ENCODE assay signal across 8 cellular contexts in the genomic region with DNA sequence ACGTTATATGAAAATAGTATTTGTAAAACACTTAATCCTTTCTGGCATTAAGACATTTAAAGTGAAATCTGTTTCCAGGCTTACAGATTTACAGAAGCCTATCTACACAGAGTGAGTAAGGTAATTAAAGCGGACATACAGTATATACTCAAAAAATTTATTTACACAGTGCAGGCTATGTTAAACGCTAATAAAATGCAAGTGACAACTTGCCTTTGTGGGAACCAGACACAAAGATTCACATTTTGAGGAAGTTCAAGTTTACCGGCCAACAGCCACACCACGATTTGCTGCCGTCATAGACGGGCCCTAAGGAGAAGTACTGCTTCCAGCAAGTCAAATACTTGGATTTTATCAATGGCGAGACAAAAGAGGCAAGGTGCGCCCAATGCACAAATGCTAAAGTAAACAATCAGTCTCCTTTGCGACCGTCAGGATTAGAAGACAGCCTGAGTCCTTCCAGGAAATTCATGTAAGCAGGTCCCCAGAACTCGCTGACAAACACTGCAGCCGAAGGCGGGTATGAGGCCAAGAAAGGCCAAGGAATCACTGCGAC. TPM values are rescaled to one million over a fixed set of nuclear protein-coding genes. Genes with fewer than 3 reads are reported as not detected.
DNase-seq lines count a peak whose midpoint lies in the region; ATAC-seq and TF ChIP-seq lines count a peak whose summit lies in the region.

No MANE protein-coding gene starts in this region.

- DNase-seq in GM12864 (ENCODE audit: low read depth) (peak; percentile 36), RWPE2 (ENCODE audit: low spot score) (no peak), Right ventricle myocardium superior (peak; percentile 58), putamen (ENCODE audit: low spot score) (peak; percentile 34), NCI-H524 (lab: John Stamatoyannopoulos, UW) (no peak), NCI-H345 (lab: John Stamatoyannopoulos, UW) (no peak), activated gamma-delta T cell (lab: John Stamatoyannopoulos, UW) (no peak), T-helper 1 cell (no peak)

- TF ChIP-seq CTCF in GM12864 (IDR thresholded peaks at IDR 0.05; ENCODE audit: low read depth, low read length, missing control alignments): peak; percentile 53
- no peak for TF ChIP-seq CTCF in RWPE2 (IDR thresholded peaks at IDR 0.05; ENCODE audit: poor library complexity, severe bottlenecking)

- intact Hi-C loops in Right ventricle myocardium superior (cut with DNase I): no loop called here

- H3K27ac ChIP-seq in RWPE2 (ENCODE audit: poor library complexity, severe bottlenecking): peak overlapping the region; percentile 83

- H3K4me1 ChIP-seq in RWPE2 (ENCODE audit: insufficient read depth, poor library complexity, severe bottlenecking): peaks cover 28% of the 10 kb centered on the region

- peak overlapping the region; percentile 84 for H3K4me3 ChIP-seq in GM12864 (ENCODE audit: low read depth, low read length)
- H3K4me3 ChIP-seq in RWPE2 (ENCODE audit: severe bottlenecking): peak overlapping the region; percentile 60

- ATAC-seq in RWPE2 (ENCODE audit: low read depth) (peak; percentile 0; the same call in 2 of the 3 replicates), Right ventricle myocardium superior (ENCODE audit: poor library complexity) (no peak)

- H3K27me3 ChIP-seq in RWPE2 (ENCODE audit: insufficient read depth, poor library complexity, severe bottlenecking): no peaks in the 10 kb centered on the region

- peaks cover 38% of the 10 kb centered on the region for H3K36me3 ChIP-seq in RWPE2 (ENCODE audit: low read depth)

- H3K9me3 ChIP-seq in RWPE2 (ENCODE audit: severe bottlenecking): no peaks in the 10 kb centered on the region

RNA-seq across cellular contexts. Expression of gene VPS35, which starts 0.8 kb away (rescaled TPM):
- 89.0 TPM for total RNA-seq in Right ventricle myocardium superior

RNA-seq across cellular contexts. Expression of gene ORC6, which starts 1.3 kb away (rescaled TPM):
- 1.9 TPM for total RNA-seq in Right ventricle myocardium superior

RNA-seq across cellular contexts. Expression of gene MYLK3, which starts 60.0 kb away (rescaled TPM):
- 304 TPM for total RNA-seq in Right ventricle myocardium superior

Comparison
In these comparisons a context has a peak if more than half of its experiments do, and no peak if none do; other contexts are left out.
1. DNase-seq: peak in GM12864 (single experiment), Right ventricle myocardium superior (single experiment) and putamen (single experiment); none in RWPE2 (single experiment), NCI-H524 (0 of 2), NCI-H345 (single experiment), activated gamma-delta T cell (single experiment) and T-helper 1 cell (0 of 5).